In genomic region chrX:103918584-103919335, GRCh38 we compare ENCODE assay signal across 8 cellular contexts. TPM values are rescaled to one million over a fixed set of nuclear protein-coding genes. Genes with fewer than 3 reads are reported as not detected.
DNase-seq lines count a peak whose midpoint lies in the region; ATAC-seq and TF ChIP-seq lines count a peak whose summit lies in the region.

No MANE protein-coding gene starts in this region.

- H3K4me1 ChIP-seq in OCI-LY1 (ENCODE audit: insufficient read depth, low read length, severe bottlenecking) (peaks cover 23% of the 10 kb centered on the region), stomach smooth muscle (ENCODE audit: control insufficient read depth, insufficient read depth, low read length) (peaks cover 4% of the 10 kb centered on the region)

- no peak overlapping the region for H2AFZ ChIP-seq in OCI-LY1 (ENCODE audit: low read length)

- no peak overlapping the region for H3K27ac ChIP-seq in HL-60 (replicated peaks)
- peak overlapping the region; percentile 89 for H3K27ac ChIP-seq in OCI-LY1 (ENCODE audit: low read depth, low read length, poor library complexity, severe bottlenecking)
- H3K27ac ChIP-seq in stomach smooth muscle (ENCODE audit: low read length) = peak overlapping the region; percentile 69

- peak overlapping the region; percentile 88 for H3K9ac ChIP-seq in OCI-LY1 (ENCODE audit: low read length)
- H3K9ac ChIP-seq in stomach smooth muscle (ENCODE audit: low read length in 2 of 2) = peak overlapping the region; percentile 60 to 66

- H3K9me3 ChIP-seq in OCI-LY1 (ENCODE audit: low read length) (no peaks in the 10 kb centered on the region), stomach smooth muscle (ENCODE audit: control insufficient read depth in 2 of 2, low read length in 2 of 2) (no peaks in the 10 kb centered on the region)

- H3K27me3 Mint-ChIP-seq in natural killer cell treated with Interleukin-12 subunit alpha and Interleukin-12 subunit beta and Interleukin-15 and Interleukin-18, amount 100 ng/mL, for 72 hours = peaks cover 0 to 2% of the 10 kb centered on the region in 2 donors

- H3K4me3 Mint-ChIP-seq in natural killer cell treated with Interleukin-12 subunit alpha and Interleukin-12 subunit beta and Interleukin-15 and Interleukin-18, amount 100 ng/mL, for 72 hours = peak overlapping the region; percentile 95

- H3K27me3 ChIP-seq in HL-60 (ENCODE audit: insufficient read depth, poor library complexity, severe bottlenecking) (peaks cover 9% of the 10 kb centered on the region), OCI-LY1 (ENCODE audit: insufficient read depth, low read length) (no peaks in the 10 kb centered on the region), stomach smooth muscle (ENCODE audit: control insufficient read depth in 1 of 2, insufficient read depth in 2 of 2, low read length in 2 of 2) (peaks cover 0 to 7% of the 10 kb centered on the region in 2 donors)

- peak overlapping the region; percentile 80 to 86 for H3K27ac Mint-ChIP-seq in natural killer cell treated with Interleukin-12 subunit alpha and Interleukin-12 subunit beta and Interleukin-15 and Interleukin-18, amount 100 ng/mL, for 72 hours

- peak; percentile 74 for ATAC-seq in GM21360 (IDR thresholded peaks at IDR 0.05; ENCODE audit: unreplicated experiment)
- ATAC-seq in natural killer cell treated with Interleukin-12 subunit alpha and Interleukin-12 subunit beta and Interleukin-15 and Interleukin-18, amount 100 ng/mL, for 72 hours = peak; percentile 87 to 89

- TF ChIP-seq CTCF in HL-60 (IDR thresholded peaks at IDR 0.05; ENCODE audit: insufficient read depth, low read length) (no peak), OCI-LY1 (IDR thresholded peaks at IDR 0.05; ENCODE audit: low read length) (no peak), fibroblast of mammary gland (conservative IDR thresholded peaks at IDR 0.05; ENCODE audit: control insufficient read depth, insufficient read depth, low read depth, low read length) (no peak)

- no peaks in the 10 kb centered on the region for H3K9me2 ChIP-seq in OCI-LY1 (ENCODE audit: low read depth, low read length)

- no peaks in the 10 kb centered on the region for H3K9me3 Mint-ChIP-seq in natural killer cell treated with Interleukin-12 subunit alpha and Interleukin-12 subunit beta and Interleukin-15 and Interleukin-18, amount 100 ng/mL, for 72 hours

- H3K4me2 ChIP-seq in OCI-LY1 (ENCODE audit: low read length) = peak overlapping the region; percentile 97

- H3K36me3 ChIP-seq in OCI-LY1 (ENCODE audit: insufficient read depth, low read length) (no peaks in the 10 kb centered on the region), stomach smooth muscle (ENCODE audit: control insufficient read depth in 2 of 2, insufficient read depth in 2 of 2, low read length in 2 of 2) (no peaks in the 10 kb centered on the region)

- H4K20me1 ChIP-seq in OCI-LY1 (ENCODE audit: insufficient read depth, low read length) = no peaks in the 10 kb centered on the region

- H3K4me3 ChIP-seq in HL-60 (replicated peaks; ENCODE audit: insufficient read depth, low read length) (peak overlapping the region; percentile 28), OCI-LY1 (ENCODE audit: low read depth, low read length, poor library complexity, severe bottlenecking) (peak overlapping the region; percentile 79), fibroblast of mammary gland (ENCODE audit: control insufficient read depth, low read depth, low read length) (peak overlapping the region; percentile 53), stomach smooth muscle (ENCODE audit: low read length in 2 of 2) (peak overlapping the region; percentile 71 to 77)

- peaks cover 16 to 23% of the 10 kb centered on the region in 2 donors for H3K4me1 Mint-ChIP-seq in natural killer cell treated with Interleukin-12 subunit alpha and Interleukin-12 subunit beta and Interleukin-15 and Interleukin-18, amount 100 ng/mL, for 72 hours (ENCODE audit: low read depth in 2 of 2)

- H3K36me3 Mint-ChIP-seq in natural killer cell treated with Interleukin-12 subunit alpha and Interleukin-12 subunit beta and Interleukin-15 and Interleukin-18, amount 100 ng/mL, for 72 hours = no peaks in the 10 kb centered on the region

- peak; percentile 29 for DNase-seq in DMS153 (lab: John Stamatoyannopoulos, UW)
- no peak for DNase-seq in HL-60 (ENCODE audit: low read depth in 1 of 2, low spot score in 1 of 2)
- peak; percentile 30 for DNase-seq in activated T-helper 1 cell treated with Interleukin-2 at 50 U/mL for 16 hours (ENCODE audit: low read depth)
- DNase-seq in fibroblast of mammary gland (ENCODE audit: low read depth) = peak; percentile 42
- peak; percentile 64 for DNase-seq in natural killer cell treated with Interleukin-12 subunit alpha and Interleukin-12 subunit beta and Interleukin-15 and Interleukin-18, amount 100 ng/mL, for 72 hours (ENCODE audit: low spot score)

- H3F3A ChIP-seq in OCI-LY1 (ENCODE audit: insufficient read depth, low read length) = no peaks in the 10 kb centered on the region

- no peaks in the 10 kb centered on the region for H3K79me2 ChIP-seq in OCI-LY1 (ENCODE audit: insufficient read depth, low read length)

RNA-seq across cellular contexts. Expression of gene TMSB15B, which starts 43.7 kb away (rescaled TPM):
- 10 to 100 TPM in 1 of 2 donors, 1 to 10 TPM in 1; 5.1 to 10.2 TPM for total RNA-seq in natural killer cell treated with Interleukin-12 subunit alpha and Interleukin-12 subunit beta and Interleukin-15 and Interleukin-18, amount 100 ng/mL, for 72 hours

Comparison
In these comparisons a context has a peak if more than half of its experiments do, and no peak if none do; other contexts are left out.
1. DNase-seq: peak in DMS153 (single experiment), activated T-helper 1 cell treated with Interleukin-2 at 50 U/mL for 16 hours (single experiment), fibroblast of mammary gland (single experiment) and natural killer cell treated with Interleukin-12 subunit alpha and Interleukin-12 subunit beta and Interleukin-15 and Interleukin-18, amount 100 ng/mL, for 72 hours (single experiment); none in HL-60 (0 of 2).
2. H3K4me3 ChIP-seq: peak in every context shown above with its lines; median percentile 79 in OCI-LY1; 74 in stomach smooth muscle; 53 in fibroblast of mammary gland; 28 in HL-60.